ENCODE assay signal across 16 cellular contexts in genomic region chr3:13200951-13201350, GRCh38.
DNase-seq lines count a peak whose midpoint lies in the region; ATAC-seq, FAIRE-seq and TF ChIP-seq lines count a peak whose summit lies in the region.
"Had no signal": no experiment of that assay in that cellular context is flagged by ENCODE, and none has a peak within 500 bp of the region (broad histone marks: within the 10 kb centered on the region; RNA-seq: fewer than 3 reads in every experiment).

No MANE protein-coding gene starts in this region.

- 84% methylated on average over 5 of the region's 7 CpGs for WGBS in HepG2 (ENCODE audit: low lambda C conversion rate)
- WGBS in right lobe of liver (ENCODE audit: insufficient coverage, low coverage, low lambda C conversion rate, missing lambda C conversion rate) = 50% methylated on average over 4 of the region's 7 CpGs

- H3K27ac Mint-ChIP-seq in glutamatergic neuron (ENCODE audit: unreplicated experiment) = no peak overlapping the region
- H3K27ac Mint-ChIP-seq: activated naive CD4-positive, alpha-beta T cell treated with anti-CD3 and anti-CD28 coated beads, Interleukin-2, amount 50 U/mL, for 72 hours; dendritic cell treated with granulocyte-macrophage colony-stimulating factor and Interleukin-4, amounts not matched to agents 40 ng/mL and 50 ng/mL, for 4 days; T-helper 1 cell treated with Interleukin-12 subunit alpha and Interleukin-12 subunit beta and Interleukin-4 antibody, amounts not matched to agents 30 μg/mL and 1 μg/mL, for 36 hours had no signal

- intact Hi-C loops in HepG2 (cut with micrococcal nuclease; ENCODE audit: unreplicated experiment) (no loop called here), right lobe of liver (cut with DNase I) (no loop called here)

- no peaks in the 10 kb centered on the region for H3F3A ChIP-seq in OCI-LY1 (ENCODE audit: insufficient read depth, low read length)

- peaks cover 13% of the 10 kb centered on the region for H3K4me1 Mint-ChIP-seq in glutamatergic neuron (ENCODE audit: low read depth, unreplicated experiment)

- no peaks in the 10 kb centered on the region for H3K36me3 Mint-ChIP-seq in glutamatergic neuron (ENCODE audit: unreplicated experiment)
- H3K36me3 Mint-ChIP-seq: activated naive CD4-positive, alpha-beta T cell treated with anti-CD3 and anti-CD28 coated beads, Interleukin-2, amount 50 U/mL, for 72 hours had no signal

- H3K27me3 Mint-ChIP-seq in glutamatergic neuron (ENCODE audit: unreplicated experiment) = peaks cover 2% of the 10 kb centered on the region

- H3K4me1 ChIP-seq in HepG2 (ENCODE audit: insufficient read depth, low read length) (peaks cover 11% of the 10 kb centered on the region), right lobe of liver (peaks cover 0 to 13% (median 2%) of the 10 kb centered on the region in 4 donors), OCI-LY1 (ENCODE audit: insufficient read depth, low read length, severe bottlenecking) (no peaks in the 10 kb centered on the region)

- in situ Hi-C loops in HepG2 (cut with HindIII; ENCODE audit: extremely low pct_ligation_motif_present, low pct_unique_long_range_greater_than_20kb) = no loop called here

- H3K9me2 ChIP-seq in OCI-LY1 (ENCODE audit: low read depth, low read length) = no peaks in the 10 kb centered on the region

- no peak for FAIRE-seq in HepG2 (lab: Jason Lieb, UNC)

- no peaks in the 10 kb centered on the region for H3K27me3 ChIP-seq in HepG2 (ENCODE audit: control insufficient read depth in 1 of 2, insufficient read depth in 2 of 2, low read length in 2 of 2)
- H3K27me3 ChIP-seq in right lobe of liver = no peaks in the 10 kb centered on the region
- no peaks in the 10 kb centered on the region for H3K27me3 ChIP-seq in OCI-LY1 (ENCODE audit: insufficient read depth, low read length)

- H3K36me3 ChIP-seq in HepG2 (replicated peaks in 1 of 2; ENCODE audit: control insufficient read depth in 1 of 2, insufficient read depth in 2 of 2, low read length in 2 of 2) = no peaks in the 10 kb centered on the region
- H3K36me3 ChIP-seq in right lobe of liver = no peaks in the 10 kb centered on the region
- no peaks in the 10 kb centered on the region for H3K36me3 ChIP-seq in OCI-LY1 (ENCODE audit: insufficient read depth, low read length)

- H3K9ac ChIP-seq in HepG2 (ENCODE audit: insufficient read depth, low read depth, low read length) = no peak overlapping the region
- H3K9ac ChIP-seq in OCI-LY1 (ENCODE audit: low read length) = no peak overlapping the region

- H3K4me3 ChIP-seq in HepG2 (replicated peaks in 1 of 3; ENCODE audit: insufficient read depth in 1 of 3, low read depth in 2 of 3, low read length in 3 of 3) (no peak overlapping the region), right lobe of liver (no peak overlapping the region), OCI-LY1 (ENCODE audit: low read depth, low read length, poor library complexity, severe bottlenecking) (no peak overlapping the region)

- no TSS peak for BruUV-seq in HepG2 (replicated peaks; lab: Mats Ljungman, UMichigan)

- POLR2A ChIA-PET in HepG2 (lab: Yijun Ruan, JAX) = interaction anchor here (0.9 kb wide), 1 partner anchor 23 kb away, joined by 3 read pairs; no protein-coding TSS in a partner anchor

- no peaks in the 10 kb centered on the region for H3K9me3 ChIP-seq in HepG2 (ENCODE audit: low read length)
- no peaks in the 10 kb centered on the region for H3K9me3 ChIP-seq in right lobe of liver
- no peaks in the 10 kb centered on the region for H3K9me3 ChIP-seq in OCI-LY1 (ENCODE audit: low read length)

- no peak overlapping the region for H3K4me3 Mint-ChIP-seq in glutamatergic neuron (ENCODE audit: unreplicated experiment)
- H3K4me3 Mint-ChIP-seq: dendritic cell treated with granulocyte-macrophage colony-stimulating factor and Interleukin-4, amounts not matched to agents 40 ng/mL and 50 ng/mL, for 4 days; T-helper 1 cell treated with Interleukin-12 subunit alpha and Interleukin-12 subunit beta and Interleukin-4 antibody, amounts not matched to agents 30 μg/mL and 1 μg/mL, for 36 hours had no signal

- CTCF ChIA-PET in HepG2 (lab: Yijun Ruan, JAX; ENCODE audit: low intra/inter-chr PET ratio, low total read pairs) = no interaction called here

- peaks cover 7% of the 10 kb centered on the region for H3K9me3 Mint-ChIP-seq in glutamatergic neuron (ENCODE audit: unreplicated experiment)
- H3K9me3 Mint-ChIP-seq: activated naive CD4-positive, alpha-beta T cell treated with anti-CD3 and anti-CD28 coated beads, Interleukin-2, amount 50 U/mL, for 72 hours; dendritic cell treated with granulocyte-macrophage colony-stimulating factor and Interleukin-4, amounts not matched to agents 40 ng/mL and 50 ng/mL, for 4 days; T-helper 1 cell treated with Interleukin-12 subunit alpha and Interleukin-12 subunit beta and Interleukin-4 antibody, amounts not matched to agents 30 μg/mL and 1 μg/mL, for 36 hours had no signal

- no peak overlapping the region for H2AFZ ChIP-seq in HepG2 (ENCODE audit: low read length)
- H2AFZ ChIP-seq in OCI-LY1 (ENCODE audit: low read length) = no peak overlapping the region

- no peak for TF ChIP-seq POLR2A in HepG2 (IDR thresholded peaks at IDR 0.05; ENCODE audit: insufficient read depth in 1 of 2, low read depth in 2 of 2, low read length in 2 of 2)
- TF ChIP-seq POLR2A in right lobe of liver (IDR thresholded peaks at IDR 0.05) = no peak

- H3K27ac ChIP-seq in HepG2 (ENCODE audit: extremely low read length, insufficient read depth, low read length) = no peak overlapping the region
- H3K27ac ChIP-seq in right lobe of liver = no peak overlapping the region
- no peak overlapping the region for H3K27ac ChIP-seq in OCI-LY1 (ENCODE audit: low read depth, low read length, poor library complexity, severe bottlenecking)
- H3K27ac ChIP-seq: C4-2B had no signal

- H3K4me2 ChIP-seq in HepG2 (ENCODE audit: low read depth, low read length) = no peak overlapping the region
- H3K4me2 ChIP-seq in OCI-LY1 (ENCODE audit: low read length) = no peak overlapping the region

- no peaks in the 10 kb centered on the region; the same call in 1 of the 2 replicates for H4K20me1 ChIP-seq in HepG2 (ENCODE audit: insufficient read depth, low read length)
- H4K20me1 ChIP-seq in OCI-LY1 (ENCODE audit: insufficient read depth, low read length) = no peaks in the 10 kb centered on the region

- ATAC-seq in HepG2 = no peak
- ATAC-seq in right lobe of liver = no peak
- no peak for ATAC-seq in GM21447 (IDR thresholded peaks at IDR 0.05; ENCODE audit: unreplicated experiment)
- ATAC-seq in HG02973 (IDR thresholded peaks at IDR 0.05; ENCODE audit: unreplicated experiment) = no peak
- ATAC-seq: activated naive CD4-positive, alpha-beta T cell treated with anti-CD3 and anti-CD28 coated beads, Interleukin-2, amount 50 U/mL, for 72 hours; PC-3 had no signal

- TF ChIP-seq CTCF in HepG2 (CRISPR knock-in tag; IDR thresholded peaks at IDR 0.05) = peak; percentile 58
- no peak for TF ChIP-seq CTCF in right lobe of liver (IDR thresholded peaks at IDR 0.05)
- peak; percentile 40 for TF ChIP-seq CTCF in OCI-LY1 (IDR thresholded peaks at IDR 0.05; ENCODE audit: low read length)
- TF ChIP-seq CTCF in glutamatergic neuron (IDR thresholded peaks at IDR 0.05; ENCODE audit: partially characterized antibody, unreplicated experiment) = no peak

- peak; percentile 25 for DNase-seq in HepG2 (ENCODE audit: low spot score)
- DNase-seq in right lobe of liver = no peak
- DNase-seq in glutamatergic neuron = peak; percentile 52
- DNase-seq in stimulated activated CD8-positive, alpha-beta memory T cell treated with anti-CD3 and anti-CD28 coated beads, Interleukin-4, amount 100 ng/mL, for 48 hours = no peak
- DNase-seq in NCI-H1694 (lab: John Stamatoyannopoulos, UW) = no peak
- DNase-seq: GOT3; NCI-H2081 treated with DMSO at 0.1 percent for 48 hours; PC-3; stimulated activated CD4-positive, alpha-beta T cell treated with anti-CD3 and anti-CD28 coated beads, Interleukin-15, amount 100 ng/mL, for 24 hours had no signal

- TF ChIP-seq RAD21 in HepG2 (CRISPR knock-in tag; IDR thresholded peaks at IDR 0.05) = 0 out of 2 replicates have a peak, but pooled peaks have one; percentile 10

- TF ChIP-seq EP300 in HepG2 (IDR thresholded peaks at IDR 0.05; ENCODE audit: low read depth in 2 of 2, low read length in 2 of 2) (no peak), HepG2 (CRISPR knock-in tag; IDR thresholded peaks at IDR 0.05; ENCODE audit: borderline replicate concordance) (no peak)

- no peaks in the 10 kb centered on the region for H3K79me2 ChIP-seq in HepG2 (ENCODE audit: insufficient read depth, low read length)
- H3K79me2 ChIP-seq in OCI-LY1 (ENCODE audit: insufficient read depth, low read length) = no peaks in the 10 kb centered on the region

TF ChIP-seq in HepG2, 621 proteins besides CTCF, POLR2A, EP300 and RAD21 (continues in another document):
- no peak for TF ChIP-seq ZNF652 (CRISPR knock-in tag; IDR thresholded peaks at IDR 0.05; ENCODE audit: borderline replicate concordance, low read depth)
- TF ChIP-seq ZNF333 (CRISPR knock-in tag; IDR thresholded peaks at IDR 0.05; ENCODE audit: borderline replicate concordance) = no peak
- TF ChIP-seq XRCC5 (optimal IDR thresholded peaks at IDR 0.05; ENCODE audit: low read length) = no peak
- no peak for TF ChIP-seq DBP (CRISPR knock-in tag; IDR thresholded peaks at IDR 0.05; ENCODE audit: not compliant biosample characterization)
- TF ChIP-seq ZNF577 (CRISPR knock-in tag; IDR thresholded peaks at IDR 0.05; ENCODE audit: borderline replicate concordance, low read depth) = no peak
- TF ChIP-seq RCOR2 (CRISPR knock-in tag; IDR thresholded peaks at IDR 0.05) = no peak
- no peak for TF ChIP-seq SP1 (IDR thresholded peaks at IDR 0.05)
- no peak for TF ChIP-seq SP1 (CRISPR knock-in tag; IDR thresholded peaks at IDR 0.05)
- no peak for TF ChIP-seq RFXANK (CRISPR knock-in tag; IDR thresholded peaks at IDR 0.05)

Comparison
In these comparisons a context has a peak if more than half of its experiments do, and no peak if none do; other contexts are left out.
1. DNase-seq: peak in HepG2 (single experiment) and glutamatergic neuron (single experiment); none in right lobe of liver (0 of 3), stimulated activated CD8-positive, alpha-beta memory T cell treated with anti-CD3 and anti-CD28 coated beads, Interleukin-4, amount 100 ng/mL, for 48 hours (single experiment) and NCI-H1694 (single experiment).
2. CTCF ChIP-seq: peak in HepG2 (single experiment) and OCI-LY1 (single experiment); none in right lobe of liver (0 of 4) and glutamatergic neuron (single experiment).